Comparison of ENCODE assay signal across 1 cellular context in the genomic region with DNA sequence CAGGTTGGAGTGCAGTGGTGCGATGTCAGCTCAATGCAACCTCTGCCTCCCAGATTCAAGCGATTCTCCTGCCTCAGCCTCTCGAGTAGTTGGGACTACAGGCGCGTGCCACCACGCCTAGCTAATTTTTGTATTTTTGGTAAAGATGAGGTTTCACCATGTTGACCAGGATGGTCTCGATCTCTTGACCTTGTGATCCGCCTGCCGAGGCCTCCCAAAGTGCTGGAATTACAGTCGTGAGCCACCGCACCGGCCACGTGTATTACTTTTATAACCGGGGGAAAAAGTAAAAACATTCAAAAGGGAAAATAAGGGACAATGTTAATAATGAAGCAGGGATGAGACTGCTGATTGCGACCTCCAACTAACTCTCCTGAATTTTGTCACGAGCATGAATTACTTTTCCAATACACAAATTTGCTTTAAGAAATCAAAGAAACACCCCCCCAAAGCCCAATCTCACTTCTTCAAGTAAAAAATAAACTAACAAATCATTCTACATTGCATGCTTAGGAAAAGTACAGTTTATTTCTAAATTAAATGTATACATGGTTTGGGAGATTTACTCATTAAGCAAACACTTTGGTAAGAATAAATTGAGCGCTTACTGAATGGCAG.
TF ChIP-seq lines count a peak whose summit lies in the region.

No MANE protein-coding gene starts in this region.

TF ChIP-seq in IMR-90, 13 proteins besides CTCF, POLR2A, EP300 and RAD21 (continued from another document):
- TF ChIP-seq, protein P1, sequence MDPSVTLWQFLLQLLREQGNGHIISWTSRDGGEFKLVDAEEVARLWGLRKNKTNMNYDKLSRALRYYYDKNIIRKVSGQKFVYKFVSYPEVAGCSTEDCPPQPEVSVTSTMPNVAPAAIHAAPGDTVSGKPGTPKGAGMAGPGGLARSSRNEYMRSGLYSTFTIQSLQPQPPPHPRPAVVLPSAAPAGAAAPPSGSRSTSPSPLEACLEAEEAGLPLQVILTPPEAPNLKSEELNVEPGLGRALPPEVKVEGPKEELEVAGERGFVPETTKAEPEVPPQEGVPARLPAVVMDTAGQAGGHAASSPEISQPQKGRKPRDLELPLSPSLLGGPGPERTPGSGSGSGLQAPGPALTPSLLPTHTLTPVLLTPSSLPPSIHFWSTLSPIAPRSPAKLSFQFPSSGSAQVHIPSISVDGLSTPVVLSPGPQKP (IDR thresholded peaks at IDR 0.05; ENCODE audit: borderline replicate concordance, low read depth, low read length): no peak
- TF ChIP-seq BHLHE40 (IDR thresholded peaks at IDR 0.05; ENCODE audit: low read depth, low read length): no peak
- TF ChIP-seq SMC3 (IDR thresholded peaks at IDR 0.05; ENCODE audit: low read depth, low read length): no peak
- TF ChIP-seq CEBPB (IDR thresholded peaks at IDR 0.05; ENCODE audit: low read depth, low read length): no peak
- TF ChIP-seq, protein P2, sequence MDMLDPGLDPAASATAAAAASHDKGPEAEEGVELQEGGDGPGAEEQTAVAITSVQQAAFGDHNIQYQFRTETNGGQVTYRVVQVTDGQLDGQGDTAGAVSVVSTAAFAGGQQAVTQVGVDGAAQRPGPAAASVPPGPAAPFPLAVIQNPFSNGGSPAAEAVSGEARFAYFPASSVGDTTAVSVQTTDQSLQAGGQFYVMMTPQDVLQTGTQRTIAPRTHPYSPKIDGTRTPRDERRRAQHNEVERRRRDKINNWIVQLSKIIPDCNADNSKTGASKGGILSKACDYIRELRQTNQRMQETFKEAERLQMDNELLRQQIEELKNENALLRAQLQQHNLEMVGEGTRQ (IDR thresholded peaks at IDR 0.05; ENCODE audit: low read depth, low read length): no peak
- no peak for TF ChIP-seq RCOR1 (IDR thresholded peaks at IDR 0.05; ENCODE audit: insufficient replicate concordance, low read length)
